In the genomic region with DNA sequence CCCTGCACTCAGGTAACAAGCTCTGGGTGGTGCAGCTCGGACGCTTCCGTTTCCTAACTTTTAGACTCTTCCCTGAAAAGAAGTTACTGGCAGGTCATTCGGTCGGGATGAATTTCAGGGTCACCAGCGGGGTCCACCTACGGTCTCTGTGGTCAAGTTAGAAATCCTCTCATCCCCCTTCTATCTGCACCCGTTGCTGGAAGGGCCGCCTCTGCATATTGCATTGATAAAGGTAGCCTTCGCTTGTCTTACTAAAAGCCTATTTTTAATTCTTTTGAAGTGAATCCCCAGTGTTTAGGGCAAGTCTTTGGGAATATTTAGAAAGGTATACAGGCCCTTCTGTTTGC, we compare ENCODE assay signal across 8 cellular contexts. TPM values are rescaled to one million over a fixed set of nuclear protein-coding genes. Genes with fewer than 3 reads are reported as not detected.
DNase-seq lines count a peak whose midpoint lies in the region; ATAC-seq and TF ChIP-seq lines count a peak whose summit lies in the region.

No MANE protein-coding gene starts in this region.

- H3K27me3 ChIP-seq in WERI-Rb-1 (ENCODE audit: insufficient read depth, low read depth, severe bottlenecking) (no peaks in the 10 kb centered on the region), hepatocyte (no peaks in the 10 kb centered on the region)

- H3K4me2 ChIP-seq in hepatocyte: peak overlapping the region; percentile 80

- H4K20me1 ChIP-seq in hepatocyte (ENCODE audit: insufficient read depth, poor library complexity, severe bottlenecking): peaks cover 22% of the 10 kb centered on the region

- H3K4me1 ChIP-seq in hepatocyte (ENCODE audit: insufficient read depth): peaks cover 7% of the 10 kb centered on the region

- no peak for TF ChIP-seq CTCF in WERI-Rb-1 (IDR thresholded peaks at IDR 0.05; ENCODE audit: low read depth, low read length)
- TF ChIP-seq CTCF in hepatocyte (IDR thresholded peaks at IDR 0.05; ENCODE audit: poor library complexity): no peak

- H3K9me3 Mint-ChIP-seq in stimulated activated naive CD8-positive, alpha-beta T cell treated with anti-CD3 and anti-CD28 coated beads, Interleukin-15, amount 100 ng/mL, for 72 hours: no peaks in the 10 kb centered on the region

- peak overlapping the region; percentile 88 for H3K4me3 ChIP-seq in WERI-Rb-1 (ENCODE audit: low read depth, low read length)
- H3K4me3 ChIP-seq in hepatocyte: peak overlapping the region; percentile 89

- DNase-seq in NCI-H748 (lab: John Stamatoyannopoulos, UW; ENCODE audit: unreplicated experiment) (peak; percentile 62), NCI-H748 treated with DMSO at 0.1 percent for 48 hours (lab: John Stamatoyannopoulos, UW) (no peak), WERI-Rb-1 (no peak), hepatocyte (ENCODE audit: low spot score) (no peak), SIG-M5 treated with dmso at 0.1 percent for 504 hours (lab: John Stamatoyannopoulos, UW; ENCODE audit: unreplicated experiment) (no peak), kidney glomerular epithelial cell (lab: John Stamatoyannopoulos, UW) (no peak)
- no peak for DNase-seq in stimulated activated naive CD8-positive, alpha-beta T cell treated with anti-CD3 and anti-CD28 coated beads, Interleukin-15, amount 100 ng/mL, for 72 hours
- no peak for DNase-seq in NK-92 treated with Interleukin-12 subunit alpha and Interleukin-12 subunit beta, amount 100 ng/mL, for 24 hours (lab: John Stamatoyannopoulos, UW)

- H3K4me1 Mint-ChIP-seq in stimulated activated naive CD8-positive, alpha-beta T cell treated with anti-CD3 and anti-CD28 coated beads, Interleukin-15, amount 100 ng/mL, for 72 hours: peaks cover 31% of the 10 kb centered on the region

- peak overlapping the region; percentile 90 to 95 for H3K4me3 Mint-ChIP-seq in stimulated activated naive CD8-positive, alpha-beta T cell treated with anti-CD3 and anti-CD28 coated beads, Interleukin-15, amount 100 ng/mL, for 72 hours

- WGBS in hepatocyte (ENCODE audit: low lambda C conversion rate, missing lambda C conversion rate): 0% methylated on average over 10 of the region's 10 CpGs

- H3K36me3 ChIP-seq in WERI-Rb-1 (peaks cover 23% of the 10 kb centered on the region), hepatocyte (replicated peaks; ENCODE audit: insufficient read depth, low read depth) (no peaks in the 10 kb centered on the region)

- H3K9me3 ChIP-seq in WERI-Rb-1 (ENCODE audit: severe bottlenecking): no peaks in the 10 kb centered on the region
- no peaks in the 10 kb centered on the region for H3K9me3 ChIP-seq in hepatocyte (ENCODE audit: low read depth)

- H3K27ac ChIP-seq in WERI-Rb-1 (peak overlapping the region; percentile 78), hepatocyte (peak overlapping the region; percentile 76)

- ATAC-seq in stimulated activated naive CD8-positive, alpha-beta T cell treated with anti-CD3 and anti-CD28 coated beads, Interleukin-15, amount 100 ng/mL, for 72 hours: no peak

- no peaks in the 10 kb centered on the region for H3K27me3 Mint-ChIP-seq in stimulated activated naive CD8-positive, alpha-beta T cell treated with anti-CD3 and anti-CD28 coated beads, Interleukin-15, amount 100 ng/mL, for 72 hours

- H3K27ac Mint-ChIP-seq in stimulated activated naive CD8-positive, alpha-beta T cell treated with anti-CD3 and anti-CD28 coated beads, Interleukin-15, amount 100 ng/mL, for 72 hours: peak overlapping the region; percentile 95 to 96

- H2AFZ ChIP-seq in hepatocyte: peak overlapping the region; percentile 33

- H3K9me2 ChIP-seq in hepatocyte (replicated peaks; ENCODE audit: insufficient read depth): no peaks in the 10 kb centered on the region

- peaks cover 52% of the 10 kb centered on the region for H3K79me2 ChIP-seq in hepatocyte

RNA-seq across cellular contexts. Expression of a gene that starts 0.7 kb away (rescaled TPM):
- 122 and 127 TPM in 2 replicates for total RNA-seq in hepatocyte
- polyA plus RNA-seq in hepatocyte: 115 TPM in 2 replicates

RNA-seq across cellular contexts. Expression of a gene that starts 47.3 kb away (rescaled TPM):
- total RNA-seq in hepatocyte: 10.5 and 19.2 TPM in 2 replicates
- 94.5 and 112 TPM in 2 replicates for polyA plus RNA-seq in hepatocyte

RNA-seq across cellular contexts. Expression of a gene that starts 56.1 kb away (rescaled TPM):
- total RNA-seq in hepatocyte: 4.9 and 6.7 TPM in 2 replicates
- polyA plus RNA-seq in hepatocyte: 1.5 and 1.7 TPM in 2 replicates

RNA-seq across cellular contexts. Expression of a gene that starts 56.2 kb away (rescaled TPM):
- total RNA-seq in hepatocyte: 9.0 and 10.1 TPM in 2 replicates
- 11.2 and 14.2 TPM in 2 replicates for polyA plus RNA-seq in hepatocyte
